12 cellular contexts compared by ENCODE assay signal in genomic region chr17:37430051-37430591, GRCh38. TPM values are rescaled to one million over a fixed set of nuclear protein-coding genes. Genes with fewer than 3 reads are reported as not detected.
DNase-seq lines count a peak whose midpoint lies in the region; ATAC-seq, FAIRE-seq and TF ChIP-seq lines count a peak whose summit lies in the region.
"Had no signal": no experiment of that assay in that cellular context is flagged by ENCODE, and none has a peak within 500 bp of the region (broad histone marks: within the 10 kb centered on the region; RNA-seq: fewer than 3 reads in every experiment).

No MANE protein-coding gene starts in this region.

- peak; percentile 37 for DNase-seq in GM04503 (ENCODE audit: low read depth)
- no peak for DNase-seq in MM.1S
- DNase-seq in K562 (ENCODE audit: extremely low read depth in 1 of 4, low spot score in 3 of 4), result peak in 2 of 4 experiments; percentile 22 to 23
- peak; percentile 48 for DNase-seq in osteoblast (ENCODE audit: insufficient read length, low spot score, missing footprints)
- no peak for DNase-seq in NCI-H82 treated with DMSO at 0.1 percent for 48 hours (lab: John Stamatoyannopoulos, UW; ENCODE audit: unreplicated experiment)
- no peak for DNase-seq in NCI-H187 treated with DMSO at 0.1 percent for 48 hours (lab: John Stamatoyannopoulos, UW)
- DNase-seq: NCI-H1694 treated with DMSO at 0.1 percent for 48 hours had no signal

- H3K4me3 ChIP-seq in MM.1S (ENCODE audit: low read length), result no peak overlapping the region
- no peak overlapping the region for H3K4me3 ChIP-seq in K562
- H3K4me3 ChIP-seq in osteoblast (ENCODE audit: insufficient read depth, low read length), result no peak overlapping the region
- H3K4me3 ChIP-seq: esophagus muscularis mucosa had no signal

- POLR2A ChIA-PET in K562 (lab: Yijun Ruan, JAX), result interaction anchor here (0.5 to 1.4 kb wide), 10 partner anchors 8 to 1752 kb away, joined by 3 to 12 read pairs (median 4); partner anchors contain the start of gene DUSP14

- 6% methylated on average over 1 of the region's 1 CpG for WGBS in K562 (ENCODE audit: insufficient coverage, low coverage, missing lambda C conversion rate)

- H3K4me2 ChIP-seq in MM.1S (ENCODE audit: low read depth, low read length) (no peak overlapping the region), K562 (ENCODE audit: insufficient read depth, low read length) (no peak overlapping the region), osteoblast (ENCODE audit: insufficient read depth, low read length) (no peak overlapping the region)

- FAIRE-seq in K562 (lab: Jason Lieb, UNC), result no peak
- FAIRE-seq: urothelium cell line had no signal

- TF ChIP-seq EP300 in K562 (IDR thresholded peaks at IDR 0.05; ENCODE audit: low read length), result no peak

- no peaks in the 10 kb centered on the region for H4K20me1 ChIP-seq in MM.1S (ENCODE audit: insufficient read depth, low read length)
- no peaks in the 10 kb centered on the region for H4K20me1 ChIP-seq in K562 (replicated peaks; ENCODE audit: control insufficient read depth, insufficient read depth, low read length)
- H4K20me1 ChIP-seq in osteoblast (ENCODE audit: insufficient read depth, low read length), result peaks cover 4% of the 10 kb centered on the region

- TF ChIP-seq CTCF in MM.1S (IDR thresholded peaks at IDR 0.05; ENCODE audit: low read length) (no peak), K562 (IDR thresholded peaks at IDR 0.05 in 2 of 3, conservative IDR thresholded peaks at IDR 0.05 in 1 of 3; ENCODE audit: insufficient read depth in 2 of 3, low read depth in 1 of 3, low read length in 3 of 3) (no peak), osteoblast (IDR thresholded peaks at IDR 0.05; ENCODE audit: extremely low read depth, low read depth, low read length) (no peak)

- H3K9ac ChIP-seq in MM.1S (ENCODE audit: low read length) (no peak overlapping the region), K562 (ENCODE audit: insufficient read depth in 1 of 2, low read depth in 2 of 2, low read length in 2 of 2) (peak overlapping the region in 1 of 2 experiments; percentile 29; a peak in 2 of 4 replicates)

- no peak for TF ChIP-seq RAD21 in K562 (CRISPR knock-in tag; conservative IDR thresholded peaks at IDR 0.05 in 1 of 2, IDR thresholded peaks at IDR 0.05 in 1 of 2)

- peak overlapping the region; percentile 10; the same call in 1 of the 2 replicates for H3K27ac ChIP-seq in MM.1S (ENCODE audit: low read length)
- H3K27ac ChIP-seq in K562 (ENCODE audit: extremely low read depth, low read depth, low read length), result peak overlapping the region; percentile 34
- H3K27ac ChIP-seq in osteoblast (ENCODE audit: low read depth, low read length), result peak overlapping the region; percentile 90
- H3K27ac ChIP-seq: esophagus muscularis mucosa had no signal

- ATAC-seq in K562 (peak; percentile 85), HG03571 (IDR thresholded peaks at IDR 0.05; ENCODE audit: unreplicated experiment) (no peak), GM18907 (IDR thresholded peaks at IDR 0.05; ENCODE audit: unreplicated experiment) (no peak)

- intact Hi-C loops in K562 (cut with micrococcal nuclease), result no loop called here

- 0 out of 2 replicates have a peak, but pooled peaks cover 5% of the 10 kb centered on the region for H3F3A ChIP-seq in MM.1S (ENCODE audit: insufficient read depth, low read length)

- H3K9me3 ChIP-seq in MM.1S (replicated peaks; ENCODE audit: insufficient read depth, low read length) (no peaks in the 10 kb centered on the region), K562 (replicated peaks; ENCODE audit: control insufficient read depth, insufficient read depth, low read depth, low read length) (no peaks in the 10 kb centered on the region), osteoblast (ENCODE audit: low read depth, low read length) (no peaks in the 10 kb centered on the region)
- H3K9me3 ChIP-seq: esophagus muscularis mucosa had no signal

- in situ Hi-C loops in K562 (cut with MboI), result no loop called here

- H3K36me3 ChIP-seq in MM.1S (replicated peaks; ENCODE audit: insufficient read depth, low read length) (peaks cover 4% of the 10 kb centered on the region; the same call in 1 of the 2 replicates), K562 (ENCODE audit: control insufficient read depth, insufficient read depth, low read length) (peaks cover 69% of the 10 kb centered on the region), osteoblast (ENCODE audit: insufficient read depth, low read length) (peaks cover 37% of the 10 kb centered on the region)

- H3K9me2 ChIP-seq in MM.1S (replicated peaks; ENCODE audit: insufficient read depth, low read length), result no peaks in the 10 kb centered on the region

- no peaks in the 10 kb centered on the region; the same call in 1 of the 2 replicates for H3K79me2 ChIP-seq in MM.1S (ENCODE audit: low read length)
- no peaks in the 10 kb centered on the region for H3K79me2 ChIP-seq in K562 (ENCODE audit: control insufficient read depth, insufficient read depth, low read length)
- peaks cover 24% of the 10 kb centered on the region for H3K79me2 ChIP-seq in osteoblast (ENCODE audit: insufficient read depth, low read length)

- no TSS peak for BruUV-seq in K562 (replicated peaks; lab: Mats Ljungman, UMichigan)

- H2AFZ ChIP-seq in MM.1S (ENCODE audit: low read length) (no peak overlapping the region), K562 (ENCODE audit: low read depth, low read length) (no peak overlapping the region), osteoblast (ENCODE audit: low read length) (no peak overlapping the region)

- H3K27me3 ChIP-seq in MM.1S (replicated peaks; ENCODE audit: insufficient read depth, low read length) (no peaks in the 10 kb centered on the region), K562 (ENCODE audit: control insufficient read depth in 2 of 2, insufficient read depth in 2 of 2, low read length in 2 of 2) (no peaks in the 10 kb centered on the region), osteoblast (ENCODE audit: insufficient read depth, low read length) (no peaks in the 10 kb centered on the region)
- H3K27me3 ChIP-seq: esophagus muscularis mucosa had no signal

- peaks cover 9% of the 10 kb centered on the region; the same call in 1 of the 2 replicates for H3K4me1 ChIP-seq in MM.1S (ENCODE audit: low read length)
- peaks cover 5 to 11% of the 10 kb centered on the region in 2 experiments; a peak in 3 of 5 replicates for H3K4me1 ChIP-seq in K562 (replicated peaks in 1 of 2; ENCODE audit: control insufficient read depth in 2 of 2, insufficient read depth in 2 of 2, low read length in 2 of 2)
- H3K4me1 ChIP-seq in osteoblast (ENCODE audit: insufficient read depth, low read length), result peaks cover 19% of the 10 kb centered on the region
- H3K4me1 ChIP-seq: esophagus muscularis mucosa had no signal

- CTCF ChIA-PET in K562 (lab: Yijun Ruan, JAX; ENCODE audit: low intra/inter-chr PET ratio), result no interaction called here

- no peaks in the 10 kb centered on the region for H3K9me1 ChIP-seq in K562 (ENCODE audit: control insufficient read depth, insufficient read depth, low read length)

- no peak for TF ChIP-seq POLR2A in K562 (conservative IDR thresholded peaks at IDR 0.05)

RNA-seq across cellular contexts. Expression of gene TADA2A, which starts 23.4 kb away (rescaled TPM):
- total RNA-seq in K562 (2011; cell fraction: chromatin; rRNA removed; ENCODE audit: low replicate concordance), result 94.9 and 117 TPM in 2 replicates
- 54.7 and 67.1 TPM in 2 replicates for total RNA-seq in K562 (2011; cell fraction: nucleolus; rRNA removed)
- 48.3 and 51.1 TPM in 2 replicates for total RNA-seq in K562 (2011; cell fraction: nucleoplasm; rRNA removed)
- total RNA-seq in K562 (2014; rRNA removed) (13.8 and 20.0 TPM in 2 replicates), K562 (2014; rRNA removed; fragmentation: Illumina TruSeq; extraction: Trizol) (25.0 and 27.0 TPM in 2 replicates), K562 (2015; rRNA removed; fragmentation: Illumina TruSeq; extraction: Trizol) (21.8 and 24.1 TPM in 2 replicates), K562 (2021) (24.8 and 26.9 TPM in 2 replicates), osteoblast (18.6 and 21.4 TPM in 2 replicates)
- polyA plus RNA-seq in K562 (2011; rRNA removed) (13.6 and 24.6 TPM in 2 replicates), K562 (2014; fragmentation: Illumina TruSeq; extraction: Trizol) (27.1 and 37.7 TPM in 2 replicates), K562 (2014; fragmentation: Nextera tagmentation; extraction: Ambion mirVana) (10 to 100 TPM; 28.0 to 33.5 TPM), K562 (2014; rRNA removed) (18.5 and 21.3 TPM in 2 replicates)
- polyA plus RNA-seq in K562 (2011; cell fraction: cytosol; rRNA removed), result 7.5 and 9.1 TPM in 2 replicates
- 32.1 and 42.8 TPM in 2 replicates for polyA plus RNA-seq in K562 (2011; cell fraction: nucleus; rRNA removed)
- polyA plus RNA-seq in K562 (2012), result 21.9 and 30.7 TPM in 2 replicates
- 37.8 and 62.7 TPM in 2 replicates for polyA minus RNA-seq in K562 (2011; rRNA and poly(A)+ RNA removed)
- 10.0 and 13.8 TPM in 2 replicates for polyA minus RNA-seq in K562 (2011; cell fraction: cytosol; rRNA and poly(A)+ RNA removed)
- polyA minus RNA-seq in K562 (2011; cell fraction: nucleus; rRNA and poly(A)+ RNA removed), result 32.9 and 33.0 TPM in 2 replicates

RNA-seq across cellular contexts. Expression of gene ACACA, which starts 23.5 kb away (rescaled TPM):
- 448 and 898 TPM in 2 replicates for total RNA-seq in K562 (2011; cell fraction: chromatin; rRNA removed; ENCODE audit: low replicate concordance)
- 215 and 247 TPM in 2 replicates for total RNA-seq in K562 (2011; cell fraction: nucleolus; rRNA removed)
- total RNA-seq in K562 (2011; cell fraction: nucleoplasm; rRNA removed), result 361 and 377 TPM in 2 replicates
- 47.0 and 67.8 TPM in 2 replicates for total RNA-seq in K562 (2014; rRNA removed)
- 88.4 and 95.3 TPM in 2 replicates for total RNA-seq in K562 (2014; rRNA removed; fragmentation: Illumina TruSeq; extraction: Trizol)
- 94.7 and 100 TPM in 2 replicates for total RNA-seq in K562 (2015; rRNA removed; fragmentation: Illumina TruSeq; extraction: Trizol)
- 135 and 151 TPM in 2 replicates for total RNA-seq in K562 (2021)
- 64.7 and 103 TPM in 2 replicates for polyA plus RNA-seq in K562 (2011; rRNA removed)
- 76.2 and 81.2 TPM in 2 replicates for polyA plus RNA-seq in K562 (2011; cell fraction: cytosol; rRNA removed)
- polyA plus RNA-seq in K562 (2011; cell fraction: nucleus; rRNA removed), result 143 and 189 TPM in 2 replicates
- polyA plus RNA-seq in K562 (2012), result 48.1 and 76.8 TPM in 2 replicates
- 93.5 and 94.1 TPM in 2 replicates for polyA plus RNA-seq in K562 (2014; fragmentation: Illumina TruSeq; extraction: Trizol)
- polyA plus RNA-seq in K562 (2014; fragmentation: Nextera tagmentation; extraction: Ambion mirVana), result 10 to 100 TPM; 35.9 to 42.9 TPM
- polyA plus RNA-seq in K562 (2014; rRNA removed), result 54.9 and 55.3 TPM in 2 replicates
- 202 and 328 TPM in 2 replicates for polyA minus RNA-seq in K562 (2011; rRNA and poly(A)+ RNA removed)
- polyA minus RNA-seq in K562 (2011; cell fraction: cytosol; rRNA and poly(A)+ RNA removed), result 111 and 229 TPM in 2 replicates
- polyA minus RNA-seq in K562 (2011; cell fraction: nucleus; rRNA and poly(A)+ RNA removed), result 265 and 290 TPM in 2 replicates
- total RNA-seq in osteoblast, result 78.9 and 86.6 TPM in 2 replicates

RNA-seq across cellular contexts. Expression of gene C17orf78, which starts 54.3 kb away (rescaled TPM):
- total RNA-seq in K562 (2011; cell fraction: chromatin; rRNA removed; ENCODE audit: low replicate concordance), result not detected in 2 replicates
- total RNA-seq in K562 (2011; cell fraction: nucleolus; rRNA removed), result not detected in 2 replicates
- not detected in 2 replicates for total RNA-seq in K562 (2011; cell fraction: nucleoplasm; rRNA removed)
- total RNA-seq in K562 (2014; rRNA removed) (not detected in 2 replicates), K562 (2014; rRNA removed; fragmentation: Illumina TruSeq; extraction: Trizol) (not detected in 2 replicates), K562 (2015; rRNA removed; fragmentation: Illumina TruSeq; extraction: Trizol) (not detected in 2 replicates), K562 (2021) (not detected in 2 replicates), osteoblast (not detected in 2 replicates)
- polyA plus RNA-seq in K562 (2011; rRNA removed) (not detected in 2 replicates), K562 (2014; fragmentation: Illumina TruSeq; extraction: Trizol) (not detected in 2 replicates), K562 (2014; fragmentation: Nextera tagmentation; extraction: Ambion mirVana) (not detected), K562 (2014; rRNA removed) (not detected in 2 replicates)
- polyA plus RNA-seq in K562 (2011; cell fraction: cytosol; rRNA removed), result not detected in 2 replicates
- not detected in 2 replicates for polyA plus RNA-seq in K562 (2011; cell fraction: nucleus; rRNA removed)
- not detected in 2 replicates for polyA plus RNA-seq in K562 (2012)
- not detected in 2 replicates for polyA minus RNA-seq in K562 (2011; rRNA and poly(A)+ RNA removed)
- not detected in 2 replicates for polyA minus RNA-seq in K562 (2011; cell fraction: cytosol; rRNA and poly(A)+ RNA removed)
- polyA minus RNA-seq in K562 (2011; cell fraction: nucleus; rRNA and poly(A)+ RNA removed), result not detected in 2 replicates
- total RNA-seq: esophagus muscularis mucosa, G401 had no signal

RNA-seq across cellular contexts. Expression of gene DUSP14, which starts 59.6 kb away (rescaled TPM):
- total RNA-seq in K562 (2011; cell fraction: chromatin; rRNA removed; ENCODE audit: low replicate concordance), result 14.7 and 22.3 TPM in 2 replicates
- 15.7 and 17.9 TPM in 2 replicates for total RNA-seq in K562 (2011; cell fraction: nucleolus; rRNA removed)
- 15.3 and 18.4 TPM in 2 replicates for total RNA-seq in K562 (2011; cell fraction: nucleoplasm; rRNA removed)
- total RNA-seq in K562 (2014; rRNA removed) (27.7 and 37.2 TPM in 2 replicates), K562 (2014; rRNA removed; fragmentation: Illumina TruSeq; extraction: Trizol) (19.6 and 20.2 TPM in 2 replicates), K562 (2015; rRNA removed; fragmentation: Illumina TruSeq; extraction: Trizol) (23.6 and 26.9 TPM in 2 replicates), K562 (2021) (24.8 and 25.3 TPM in 2 replicates), osteoblast (79.3 and 97.7 TPM in 2 replicates)
- polyA plus RNA-seq in K562 (2011; rRNA removed) (21.4 and 36.7 TPM in 2 replicates), K562 (2014; fragmentation: Illumina TruSeq; extraction: Trizol) (36.2 and 43.1 TPM in 2 replicates), K562 (2014; fragmentation: Nextera tagmentation; extraction: Ambion mirVana) (10 to 100 TPM; 64.0 to 74.0 TPM), K562 (2014; rRNA removed) (31.8 and 38.0 TPM in 2 replicates)
- 26.9 and 54.6 TPM in 2 replicates for polyA plus RNA-seq in K562 (2011; cell fraction: cytosol; rRNA removed)
- 11.2 and 17.7 TPM in 2 replicates for polyA plus RNA-seq in K562 (2011; cell fraction: nucleus; rRNA removed)
- polyA plus RNA-seq in K562 (2012), result 21.4 and 25.4 TPM in 2 replicates
- polyA minus RNA-seq in K562 (2011; rRNA and poly(A)+ RNA removed), result 12.8 and 26.0 TPM in 2 replicates
- 8.5 and 12.9 TPM in 2 replicates for polyA minus RNA-seq in K562 (2011; cell fraction: cytosol; rRNA and poly(A)+ RNA removed)
- polyA minus RNA-seq in K562 (2011; cell fraction: nucleus; rRNA and poly(A)+ RNA removed), result 4.0 and 4.1 TPM in 2 replicates

Comparison
In these comparisons a context has a peak if more than half of its experiments do, and no peak if none do; other contexts are left out.
1. DNase-seq: peak in GM04503 (single experiment) and osteoblast (single experiment); none in MM.1S (single experiment), NCI-H82 treated with DMSO at 0.1 percent for 48 hours (single experiment) and NCI-H187 treated with DMSO at 0.1 percent for 48 hours (single experiment).
2. H3K27ac ChIP-seq: peak in every context shown above with its lines; median percentile 90 in osteoblast; 34 in K562; 10 in MM.1S.